ENCODE assay signal across 29 cellular contexts in genomic region chr11:46422588-46422987, GRCh38. TPM values are rescaled to one million over a fixed set of nuclear protein-coding genes. Genes with fewer than 3 reads are reported as not detected.
A peak's percentile ranks its signal among the peaks of the same experiment; 100 is the strongest.
DNase-seq lines count a peak whose midpoint lies in the region; FAIRE-seq and TF ChIP-seq lines count a peak whose summit lies in the region.
"Had no signal": no experiment of that assay in that cellular context is flagged by ENCODE, and none has a peak within 500 bp of the region (broad histone marks: within the 10 kb centered on the region; RNA-seq: fewer than 3 reads in every experiment).

No MANE protein-coding gene starts in this region.

- H3K18ac ChIP-seq in mesenchymal stem cell (ENCODE audit: low read depth in 1 of 2, low read length in 2 of 2): no peak overlapping the region

- TF ChIP-seq CTCF in LNCaP clone FGC (IDR thresholded peaks at IDR 0.05; ENCODE audit: control insufficient read depth, extremely low read depth, insufficient read depth): no peak
- no peak for TF ChIP-seq CTCF in fibroblast of villous mesenchyme (IDR thresholded peaks at IDR 0.05; ENCODE audit: insufficient read depth, low read depth, low read length)
- no peak for TF ChIP-seq CTCF in kidney (IDR thresholded peaks at IDR 0.05; ENCODE audit: borderline replicate concordance, extremely low read depth, insufficient read depth)

- H3K4me3 ChIP-seq in LNCaP clone FGC (ENCODE audit: low read depth, low read length): no peak overlapping the region
- H3K4me3 ChIP-seq in fibroblast of villous mesenchyme (ENCODE audit: low read depth, low read length): no peak overlapping the region
- H3K4me3 ChIP-seq in mesenchymal stem cell (ENCODE audit: insufficient read depth in 1 of 2, low read depth in 1 of 2, low read length in 2 of 2): no peak overlapping the region
- H3K4me3 ChIP-seq in kidney (ENCODE audit: low read length in 2 of 2): no peak overlapping the region
- H3K4me3 ChIP-seq: BLaER1, GM12878, SJCRH30 had no signal

- WGBS in mesenchymal stem cell: 32% methylated on average over 6 of the region's 7 CpGs

- peaks cover 9% of the 10 kb centered on the region for H3K79me1 ChIP-seq in mesenchymal stem cell (replicated peaks; ENCODE audit: low read length, poor library complexity, severe bottlenecking)

- H3K4me2 ChIP-seq in mesenchymal stem cell (ENCODE audit: low read length, poor library complexity, severe bottlenecking): no peak overlapping the region
- H3K4me2 ChIP-seq: BLaER1 had no signal

- H3K9ac ChIP-seq in mesenchymal stem cell (ENCODE audit: low read length): no peak overlapping the region
- no peak overlapping the region for H3K9ac ChIP-seq in kidney (ENCODE audit: low read length in 2 of 2)
- H3K9ac ChIP-seq: BLaER1 had no signal

- no peak overlapping the region for H4K8ac ChIP-seq in mesenchymal stem cell (ENCODE audit: low read length)

- no peak overlapping the region for H2BK120ac ChIP-seq in mesenchymal stem cell (ENCODE audit: low read depth, low read length)

- H3K14ac ChIP-seq in mesenchymal stem cell (ENCODE audit: low read length in 2 of 2): no peak overlapping the region

- no peak overlapping the region for H2BK12ac ChIP-seq in mesenchymal stem cell (ENCODE audit: low read length in 2 of 2)

- no peak for FAIRE-seq in kidney (lab: Jason Lieb, UNC)
- FAIRE-seq: GM12878 had no signal

- H3K27ac ChIP-seq in mesenchymal stem cell (ENCODE audit: low read length, poor library complexity, severe bottlenecking) (no peak overlapping the region), kidney (ENCODE audit: low read depth in 2 of 2, low read length in 2 of 2) (no peak overlapping the region)
- H3K27ac ChIP-seq: BLaER1, HL-60, SJCRH30 had no signal

- no peak overlapping the region for H2AK5ac ChIP-seq in mesenchymal stem cell (ENCODE audit: low read length, severe bottlenecking)

- intact Hi-C loops in kidney (cut with DNase I): no loop called here

- no peak overlapping the region for H2BK15ac ChIP-seq in mesenchymal stem cell (ENCODE audit: low read depth, poor library complexity, severe bottlenecking)

- H2AFZ ChIP-seq in mesenchymal stem cell (ENCODE audit: low read depth, low read length): no peak overlapping the region

- peaks cover 23 to 43% of the 10 kb centered on the region in 2 experiments for H3K36me3 ChIP-seq in mesenchymal stem cell (ENCODE audit: control insufficient read depth in 1 of 2, insufficient read depth in 2 of 2, low read depth in 1 of 2, low read length in 2 of 2)
- peaks cover 9 to 11% of the 10 kb centered on the region in 2 donors for H3K36me3 ChIP-seq in kidney (ENCODE audit: control insufficient read depth in 1 of 2, insufficient read depth in 2 of 2, low read length in 2 of 2)

- H2BK5ac ChIP-seq in mesenchymal stem cell (ENCODE audit: low read depth, low read length, poor library complexity, severe bottlenecking): no peak overlapping the region

- H4K91ac ChIP-seq in mesenchymal stem cell (ENCODE audit: low read length): no peak overlapping the region

- no peaks in the 10 kb centered on the region for H3K4me1 ChIP-seq in mesenchymal stem cell (ENCODE audit: control insufficient read depth, insufficient read depth, low read depth, low read length)
- no peaks in the 10 kb centered on the region for H3K4me1 ChIP-seq in kidney (ENCODE audit: control insufficient read depth in 1 of 2, insufficient read depth in 1 of 2, low read depth in 1 of 2, low read length in 2 of 2)
- H3K4me1 ChIP-seq: BLaER1, SJCRH30 had no signal

- DNase-seq in EH (ENCODE audit: low read depth) (peak; percentile 53), LNCaP clone FGC (ENCODE audit: low read depth) (peak; percentile 56), fibroblast of villous mesenchyme (ENCODE audit: low read depth) (peak; percentile 77), mesenchymal stem cell (peak; percentile 54), kidney (no peak), retina (no peak), dedifferentiated amniotic fluid mesenchymal stem cell (ENCODE audit: extremely low spot score) (no peak), iPS-NIHi7 (ENCODE audit: extremely low spot score) (no peak)
- DNase-seq: 8988T; ACHN; CD4-positive, CD25-positive, alpha-beta regulatory T cell; COR-L47; DMS53; GDM1; GOT3; HCEC 1CT; NCI-H1092 treated with DMSO at 0.1 percent for 48 hours; NCI-H1436 treated with DMSO at 0.1 percent for 48 hours; NCI-H187 treated with DMSO at 0.1 percent for 48 hours; NCI-H2107; NCI-H446; NCI-H774; NK-92 treated with Interleukin-12 subunit alpha and Interleukin-12 subunit beta, amount 100 ng/mL, for 24 hours; PC-3; SJCRH30 had no signal

- no peak overlapping the region for H3K23ac ChIP-seq in mesenchymal stem cell (ENCODE audit: low read length in 2 of 2)

- no peaks in the 10 kb centered on the region for H3K9me3 ChIP-seq in mesenchymal stem cell (ENCODE audit: control insufficient read depth, low read length)
- no peaks in the 10 kb centered on the region for H3K9me3 ChIP-seq in kidney (ENCODE audit: control insufficient read depth in 1 of 2, low read length in 2 of 2)
- H3K9me3 ChIP-seq: BLaER1, SJCRH30 had no signal

- no peaks in the 10 kb centered on the region for H3K27me3 ChIP-seq in mesenchymal stem cell (ENCODE audit: control insufficient read depth in 1 of 2, insufficient read depth in 1 of 2, low read length in 2 of 2)
- H3K27me3 ChIP-seq: BLaER1, SJCRH30 had no signal

- H3K4ac ChIP-seq in mesenchymal stem cell (ENCODE audit: low read depth in 1 of 2, low read length in 2 of 2): no peak overlapping the region

RNA-seq across cellular contexts. Expression of gene CHRM4, which starts 31.0 kb away (rescaled TPM):
- total RNA-seq in fibroblast of villous mesenchyme (under 0.01 TPM in 1 of 2 replicates, not detected in the other), kidney (0.16 TPM)
- 0.08 TPM for polyA plus RNA-seq in mesenchymal stem cell (2013, experiment 1 of 2)
- 0.07 TPM for polyA plus RNA-seq in mesenchymal stem cell (2013, experiment 2 of 2)
- polyA plus RNA-seq in kidney (ENCODE audit: insufficient read depth, low read depth, low replicate concordance): not detected
- total RNA-seq: Daoy, PC-3 had no signal

RNA-seq across cellular contexts. Expression of gene MDK, which starts 41.1 kb away (rescaled TPM):
- total RNA-seq in fibroblast of villous mesenchyme (11.7 and 30.0 TPM in 2 replicates), kidney (38.3 TPM)
- polyA plus RNA-seq in mesenchymal stem cell (2013, experiment 1 of 2): 777 TPM
- 775 TPM for polyA plus RNA-seq in mesenchymal stem cell (2013, experiment 2 of 2)
- polyA plus RNA-seq in kidney (ENCODE audit: insufficient read depth, low read depth, low replicate concordance): 26.3 TPM
- polyA plus RNA-seq: CD4-positive, CD25-positive, alpha-beta regulatory T cell had no signal

Comparison
In these comparisons a context has a peak if more than half of its experiments do, and no peak if none do; other contexts are left out.
1. DNase-seq: peak in EH (single experiment), LNCaP clone FGC (single experiment), fibroblast of villous mesenchyme (single experiment) and mesenchymal stem cell (single experiment); none in kidney (single experiment), retina (single experiment), dedifferentiated amniotic fluid mesenchymal stem cell (single experiment) and iPS-NIHi7 (single experiment).